12 cellular contexts compared by ENCODE assay signal in genomic region chr3:177382944-177383343, GRCh38.
"Had no signal": no experiment of that assay in that cellular context is flagged by ENCODE, and none has a peak within 500 bp of the region (broad histone marks: within the 10 kb centered on the region; RNA-seq: fewer than 3 reads in every experiment).

No MANE protein-coding gene starts in this region.

- H2AFZ ChIP-seq: hepatocyte had no signal

- H3K4me3 ChIP-seq: hepatocyte had no signal

- H3K79me2 ChIP-seq: hepatocyte had no signal

- ATAC-seq: effector memory CD8-positive, alpha-beta T cell; stimulated activated effector memory CD8-positive, alpha-beta T cell treated with anti-CD3 and anti-CD28 coated beads, Interleukin-12 subunit alpha, Interleukin-12 subunit beta, amount 100 ng/mL, for 72 hours had no signal

- H3K27ac ChIP-seq: epithelial cell of prostate, hepatocyte had no signal

- H3K4me2 ChIP-seq: hepatocyte had no signal

- H3K27me3 ChIP-seq: hepatocyte had no signal

- DNase-seq: activated B cell treated with CpG ODN at 0.5 μM for 24 hours; activated CD4-positive, alpha-beta T cell treated with anti-CD3 and anti-CD28 coated beads, Interleukin-2, amount 10 ng/mL, durations not matched to agents 7 days and 5 days; activated CD8-positive, alpha-beta memory T cell treated with anti-CD3 and anti-CD28 coated beads, Interleukin-2, amount 50 U/mL, for 48 hours; activated naive CD4-positive, alpha-beta T cell treated with Interleukin-2 at 50 U/mL for 16 hours; aorta; dermis blood vessel endothelial cell; effector memory CD8-positive, alpha-beta T cell; kidney; T-helper 2 cell had no signal
